8 cellular contexts compared by ENCODE assay signal in genomic region chr15:41512078-41512394, GRCh38. TPM values are rescaled to one million over a fixed set of nuclear protein-coding genes. Genes with fewer than 3 reads are reported as not detected.
DNase-seq lines count a peak whose midpoint lies in the region; ATAC-seq, FAIRE-seq and TF ChIP-seq lines count a peak whose summit lies in the region.

No MANE protein-coding gene starts in this region.

- no peak overlapping the region for H3K4me2 ChIP-seq in endothelial cell of umbilical vein (ENCODE audit: insufficient read depth, low read length)

- peaks cover 31% of the 10 kb centered on the region for H3K4me1 Mint-ChIP-seq in T-helper 17 cell

- no peaks in the 10 kb centered on the region for H3K27me3 Mint-ChIP-seq in T-helper 17 cell

- H3K79me2 ChIP-seq in endothelial cell of umbilical vein (ENCODE audit: control insufficient read depth, insufficient read depth, low read length), result no peaks in the 10 kb centered on the region

- H3K9me1 ChIP-seq in endothelial cell of umbilical vein (replicated peaks; ENCODE audit: control insufficient read depth, extremely low read depth, insufficient read depth, low read length), result no peaks in the 10 kb centered on the region

- H3K36me3 ChIP-seq in GM06990 (ENCODE audit: control insufficient read depth, insufficient read depth, low read length), result no peaks in the 10 kb centered on the region
- no peaks in the 10 kb centered on the region for H3K36me3 ChIP-seq in endothelial cell of umbilical vein (ENCODE audit: control insufficient read depth in 2 of 2, extremely low read depth in 1 of 2, insufficient read depth in 2 of 2, low read length in 2 of 2)
- peaks cover 0 to 3% of the 10 kb centered on the region in 2 donors for H3K36me3 ChIP-seq in psoas muscle (ENCODE audit: insufficient read depth in 1 of 2, low read depth in 1 of 2)

- peak overlapping the region; percentile 89 for H3K4me3 Mint-ChIP-seq in T-helper 17 cell

- 1 to 3% (median 2%) methylated on average over 24 to 30 of the region's 30 CpGs for WGBS in psoas muscle, 3 donors

- no peak for FAIRE-seq in endothelial cell of umbilical vein (lab: Jason Lieb, UNC)

- no peaks in the 10 kb centered on the region for H4K20me1 ChIP-seq in endothelial cell of umbilical vein (replicated peaks; ENCODE audit: control insufficient read depth, extremely low read depth, insufficient read depth, low read length)

- H3K9me3 ChIP-seq in T-helper 17 cell (ENCODE audit: control insufficient read depth, low read length, poor library complexity, severe bottlenecking), result no peaks in the 10 kb centered on the region
- no peaks in the 10 kb centered on the region for H3K9me3 ChIP-seq in endothelial cell of umbilical vein (replicated peaks; ENCODE audit: control insufficient read depth, insufficient read depth, low read length)
- no peaks in the 10 kb centered on the region for H3K9me3 ChIP-seq in psoas muscle

- ATAC-seq in T-helper 17 cell (peak; percentile 24), psoas muscle (peak in 3 of 4 donors; percentile 22 to 32 (median 25)), HG03196 (IDR thresholded peaks at IDR 0.05; ENCODE audit: unreplicated experiment) (no peak), HG03354 (IDR thresholded peaks at IDR 0.05; ENCODE audit: poor library complexity, severe bottlenecking, unreplicated experiment) (no peak), GM21515 (IDR thresholded peaks at IDR 0.05; ENCODE audit: unreplicated experiment) (no peak)

- H3K27ac ChIP-seq in endothelial cell of umbilical vein (ENCODE audit: insufficient read depth, low read depth, low read length) (no peak overlapping the region), psoas muscle (no peak overlapping the region)

- peak overlapping the region; percentile 32 for H3K27ac Mint-ChIP-seq in T-helper 17 cell

- no peak overlapping the region for H3K9ac ChIP-seq in endothelial cell of umbilical vein (replicated peaks; ENCODE audit: extremely low read depth, insufficient read depth, low read length)

- DNase-seq in GM06990 (ENCODE audit: extremely low read depth, insufficient read length), result no peak
- DNase-seq in T-helper 17 cell, result peak in 1 of 3 donors; percentile 13
- no peak for DNase-seq in endothelial cell of umbilical vein (ENCODE audit: low read depth, low spot score)
- no peak for DNase-seq in psoas muscle
- DNase-seq in NOMO-1 (lab: John Stamatoyannopoulos, UW; ENCODE audit: unreplicated experiment in 2 of 2), result no peak

- CTCF ChIA-PET in endothelial cell of umbilical vein (lab: Charles Lee), result interaction anchor here (2.5 kb wide), 1 partner anchor 46 kb away, joined by 10 read pairs; no protein-coding TSS in a partner anchor

- no peaks in the 10 kb centered on the region for H3K36me3 Mint-ChIP-seq in T-helper 17 cell (ENCODE audit: low read depth)

- no TSS peak for BruUV-seq in endothelial cell of umbilical vein (replicated peaks; lab: Mats Ljungman, UMichigan)

- dilution Hi-C loops in endothelial cell of umbilical vein (cut with MboI; ENCODE audit: extremely low pct_ligation_motif_present, low sequenced_read_pairs), result no loop called here

- TF ChIP-seq POLR2A in endothelial cell of umbilical vein (IDR thresholded peaks at IDR 0.05; ENCODE audit: low read depth, low read length), result no peak

- POLR2A ChIA-PET in endothelial cell of umbilical vein (lab: Charles Lee), result no interaction called here

- H3K27me3 ChIP-seq in GM06990 (replicated peaks; ENCODE audit: control insufficient read depth, insufficient read depth, low read length), result peaks cover 4% of the 10 kb centered on the region
- peaks cover 37% of the 10 kb centered on the region in 2 experiments for H3K27me3 ChIP-seq in endothelial cell of umbilical vein (ENCODE audit: control insufficient read depth in 2 of 2, insufficient read depth in 2 of 2, low read length in 2 of 2)
- H3K27me3 ChIP-seq in psoas muscle (ENCODE audit: insufficient read depth in 3 of 3, low read length in 2 of 3), result peaks cover 0 to 34% (median 26%) of the 10 kb centered on the region in 3 donors

- H3K4me3 ChIP-seq in GM06990 (replicated peaks; ENCODE audit: low read depth, low read length), result peak overlapping the region; percentile 2
- H3K4me3 ChIP-seq in endothelial cell of umbilical vein (replicated peaks in 1 of 3; ENCODE audit: insufficient read depth in 1 of 3, low read depth in 1 of 3, low read length in 3 of 3), result no peak overlapping the region
- H3K4me3 ChIP-seq in psoas muscle, result peak overlapping the region; percentile 54

- TF ChIP-seq CTCF in GM06990 (IDR thresholded peaks at IDR 0.05; ENCODE audit: insufficient read depth, low read length, poor library complexity, severe bottlenecking) (no peak), endothelial cell of umbilical vein (IDR thresholded peaks at IDR 0.05; ENCODE audit: extremely low read depth in 1 of 2, insufficient read depth in 1 of 2, low read depth in 1 of 2, low read length in 2 of 2) (no peak), psoas muscle (IDR thresholded peaks at IDR 0.05) (no peak)

- peaks cover 8% of the 10 kb centered on the region for H3K4me1 ChIP-seq in endothelial cell of umbilical vein (ENCODE audit: control insufficient read depth, extremely low read depth, insufficient read depth, low read length)
- peaks cover 22% of the 10 kb centered on the region for H3K4me1 ChIP-seq in psoas muscle

- no peak overlapping the region for H2AFZ ChIP-seq in endothelial cell of umbilical vein (ENCODE audit: low read depth, low read length)

- intact Hi-C loops in endothelial cell of umbilical vein (cut with micrococcal nuclease), result no loop called here
- intact Hi-C loops in psoas muscle (cut with DNase I), result no loop called here

TF ChIP-seq in endothelial cell of umbilical vein, 7 proteins besides CTCF, POLR2A, EP300 and RAD21:
- peak; percentile 66 for TF ChIP-seq EZH2 (IDR thresholded peaks at IDR 0.05; ENCODE audit: borderline replicate concordance, low read depth, low read length, severe bottlenecking)
- TF ChIP-seq JUN (IDR thresholded peaks at IDR 0.05; ENCODE audit: borderline replicate concordance, insufficient read depth, insufficient read length, low read depth), result no peak
- no peak for TF ChIP-seq POLR2AphosphoS5 (IDR thresholded peaks at IDR 0.05; ENCODE audit: insufficient read depth, low read depth, low read length)
- TF ChIP-seq MYC (IDR thresholded peaks at IDR 0.05; ENCODE audit: low read depth, low read length), result no peak
- no peak for TF ChIP-seq FOS (IDR thresholded peaks at IDR 0.05; ENCODE audit: borderline replicate concordance, insufficient read depth, low read length)
- TF ChIP-seq GATA2 (IDR thresholded peaks at IDR 0.05; ENCODE audit: insufficient read depth, insufficient read length, low read depth, low read length), result no peak

RNA-seq across cellular contexts. Expression of gene LTK, which starts 1.6 kb away (rescaled TPM):
- total RNA-seq in T-helper 17 cell (10 to 100 TPM; 58.2 to 74.6 TPM), endothelial cell of umbilical vein (0.15 and 0.21 TPM in 2 replicates), psoas muscle (1 to 10 TPM in 1 of 4 donors, under 1 TPM in 3; 0.13 to 1.1 (median 0.18) TPM)
- polyA plus RNA-seq in endothelial cell of umbilical vein (0.17 and 0.18 TPM in 2 replicates), psoas muscle (under 1 TPM in 2 of 3 donors, not detected in 1; 0.05 to 0.12 TPM)
- 0.05 and 0.11 TPM in 2 replicates for polyA plus RNA-seq in endothelial cell of umbilical vein (2011; cell fraction: cytosol; rRNA removed)
- polyA plus RNA-seq in endothelial cell of umbilical vein (2011; cell fraction: nucleus; rRNA removed), result 0.55 and 0.56 TPM in 2 replicates
- polyA plus RNA-seq in endothelial cell of umbilical vein (2012), result 0.12 TPM in 1 of 2 replicates, not detected in the other
- polyA minus RNA-seq in endothelial cell of umbilical vein, result 0.32 TPM in 1 of 2 replicates, not detected in the other
- not detected for polyA minus RNA-seq in endothelial cell of umbilical vein (2011; cell fraction: cytosol; rRNA and poly(A)+ RNA removed)
- polyA minus RNA-seq in endothelial cell of umbilical vein (2011; cell fraction: nucleus; rRNA and poly(A)+ RNA removed), result 0.24 TPM in 1 of 2 replicates, not detected in the other

RNA-seq across cellular contexts. Expression of gene ITPKA, which starts 18.4 kb away (rescaled TPM):
- total RNA-seq in T-helper 17 cell (under 1 TPM; 0.20 to 0.29 TPM), endothelial cell of umbilical vein (0.18 and 0.66 TPM in 2 replicates), psoas muscle (1 to 10 TPM in 1 of 4 donors, under 1 TPM in 2, not detected in 1; 0.23 to 1.3 (median 0.89) TPM)
- polyA plus RNA-seq in endothelial cell of umbilical vein (0.14 and 0.25 TPM in 2 replicates), psoas muscle (1 to 10 TPM in 1 of 3 donors, under 1 TPM in 2; 0.04 to 1.7 (median 0.68) TPM)
- 0.09 and 0.13 TPM in 2 replicates for polyA plus RNA-seq in endothelial cell of umbilical vein (2011; cell fraction: cytosol; rRNA removed)
- 0.22 and 1.1 TPM in 2 replicates for polyA plus RNA-seq in endothelial cell of umbilical vein (2011; cell fraction: nucleus; rRNA removed)
- 0.21 TPM in 1 of 2 replicates, not detected in the other for polyA plus RNA-seq in endothelial cell of umbilical vein (2012)
- polyA minus RNA-seq in endothelial cell of umbilical vein, result 0.11 TPM in 1 of 2 replicates, not detected in the other
- polyA minus RNA-seq in endothelial cell of umbilical vein (2011; cell fraction: cytosol; rRNA and poly(A)+ RNA removed), result 3.4 TPM
- not detected in 2 replicates for polyA minus RNA-seq in endothelial cell of umbilical vein (2011; cell fraction: nucleus; rRNA and poly(A)+ RNA removed)

RNA-seq across cellular contexts. Expression of gene RPAP1, which starts 32.0 kb away (rescaled TPM):
- total RNA-seq in T-helper 17 cell, result 10 to 100 TPM; 26.6 to 28.4 TPM
- total RNA-seq in endothelial cell of umbilical vein, result 40.0 and 41.3 TPM in 2 replicates
- 18.5 and 18.7 TPM in 2 replicates for polyA plus RNA-seq in endothelial cell of umbilical vein
- 11.9 and 12.3 TPM in 2 replicates for polyA plus RNA-seq in endothelial cell of umbilical vein (2011; cell fraction: cytosol; rRNA removed)
- 31.7 and 35.9 TPM in 2 replicates for polyA plus RNA-seq in endothelial cell of umbilical vein (2011; cell fraction: nucleus; rRNA removed)
- polyA plus RNA-seq in endothelial cell of umbilical vein (2012), result 27.1 and 29.0 TPM in 2 replicates
- polyA minus RNA-seq in endothelial cell of umbilical vein, result 13.3 and 18.7 TPM in 2 replicates
- 17.1 TPM for polyA minus RNA-seq in endothelial cell of umbilical vein (2011; cell fraction: cytosol; rRNA and poly(A)+ RNA removed)
- 21.2 and 21.6 TPM in 2 replicates for polyA minus RNA-seq in endothelial cell of umbilical vein (2011; cell fraction: nucleus; rRNA and poly(A)+ RNA removed)
- 10 to 100 TPM; 36.9 to 43.7 (median 40.9) TPM for total RNA-seq in psoas muscle
- 10 to 100 TPM; 16.6 to 33.8 (median 31.7) TPM for polyA plus RNA-seq in psoas muscle

RNA-seq across cellular contexts. Expression of gene TYRO3, which starts 47.0 kb away (rescaled TPM):
- total RNA-seq in T-helper 17 cell (under 1 TPM; 0.75 to 0.89 TPM), endothelial cell of umbilical vein (14.5 and 18.8 TPM in 2 replicates), psoas muscle (1 to 10 TPM; 1.6 to 5.6 (median 2.4) TPM)
- polyA plus RNA-seq in endothelial cell of umbilical vein (13.3 and 14.1 TPM in 2 replicates), psoas muscle (1 to 10 TPM; 4.6 to 5.8 (median 4.8) TPM)
- 13.9 and 15.2 TPM in 2 replicates for polyA plus RNA-seq in endothelial cell of umbilical vein (2011; cell fraction: cytosol; rRNA removed)
- polyA plus RNA-seq in endothelial cell of umbilical vein (2011; cell fraction: nucleus; rRNA removed), result 12.1 and 18.0 TPM in 2 replicates
- polyA plus RNA-seq in endothelial cell of umbilical vein (2012), result 14.3 and 21.4 TPM in 2 replicates
- 32.8 and 39.4 TPM in 2 replicates for polyA minus RNA-seq in endothelial cell of umbilical vein
- polyA minus RNA-seq in endothelial cell of umbilical vein (2011; cell fraction: cytosol; rRNA and poly(A)+ RNA removed), result 62.3 TPM
- 5.9 and 9.5 TPM in 2 replicates for polyA minus RNA-seq in endothelial cell of umbilical vein (2011; cell fraction: nucleus; rRNA and poly(A)+ RNA removed)

Comparison
In these comparisons a context has a peak if more than half of its experiments do, and no peak if none do; other contexts are left out.
1. H3K4me3 ChIP-seq: peak in GM06990 (single experiment) and psoas muscle (single experiment); none in endothelial cell of umbilical vein (0 of 3).
2. ATAC-seq: peak in T-helper 17 cell (single experiment) and psoas muscle (3 of 4); none in HG03196 (single experiment), HG03354 (single experiment) and GM21515 (single experiment).
3. RNA of gene LTK, which starts 1.6 kb away (total RNA-seq): 58.2 to 74.6 TPM in T-helper 17 cell; 0.13 to 1.1 TPM in psoas muscle and 0.15 to 0.21 TPM in endothelial cell of umbilical vein; every median in the first group is over 10 times any median in the second.